ENCODE assay signal across 20 cellular contexts in genomic region chr15:44084171-44084570, GRCh38.
A peak's percentile ranks its signal among the peaks of the same experiment; 100 is the strongest.
DNase-seq lines count a peak whose midpoint lies in the region; ATAC-seq, FAIRE-seq and TF ChIP-seq lines count a peak whose summit lies in the region.
"Had no signal": no experiment of that assay in that cellular context is flagged by ENCODE, and none has a peak within 500 bp of the region (broad histone marks: within the 10 kb centered on the region; RNA-seq: fewer than 3 reads in every experiment).

No MANE protein-coding gene starts in this region.

- H3K27ac ChIP-seq in foreskin keratinocyte (peak overlapping the region; percentile 30), sigmoid colon (no peak overlapping the region)
- H3K27ac ChIP-seq: HL-60, SJCRH30 had no signal

- FAIRE-seq in H54 (lab: Jason Lieb, UNC): peak; percentile 80
- FAIRE-seq: A204.1, GM19239, H1 had no signal

- H3K9me3 ChIP-seq in sigmoid colon: no peaks in the 10 kb centered on the region
- H3K9me3 ChIP-seq: SJCRH30 had no signal

- H3K4me1 ChIP-seq in foreskin keratinocyte: peaks cover 51% of the 10 kb centered on the region
- peaks cover 0 to 11% (median 0%) of the 10 kb centered on the region in 4 donors for H3K4me1 ChIP-seq in sigmoid colon
- H3K4me1 ChIP-seq: SJCRH30 had no signal

- TF ChIP-seq CTCF in foreskin keratinocyte (conservative IDR thresholded peaks at IDR 0.05) (no peak), sigmoid colon (IDR thresholded peaks at IDR 0.05) (no peak)

- ATAC-seq in foreskin keratinocyte: peak; percentile 21
- no peak for ATAC-seq in esophagus mucosa

- no peaks in the 10 kb centered on the region for H3K36me3 ChIP-seq in sigmoid colon
- H3K36me3 ChIP-seq: SJCRH30 had no signal

- 84 to 92% methylated on average over 2 of the region's 2 CpGs for WGBS in sigmoid colon, 2 donors

- H3K27me3 ChIP-seq in foreskin keratinocyte (no peaks in the 10 kb centered on the region), sigmoid colon (no peaks in the 10 kb centered on the region)
- H3K27me3 ChIP-seq: SJCRH30 had no signal

- no peak for TF ChIP-seq EP300 in sigmoid colon (IDR thresholded peaks at IDR 0.05)

- intact Hi-C loops in sigmoid colon (cut with DNase I): no loop called here

- no peak overlapping the region for H3K4me3 ChIP-seq in sigmoid colon
- H3K4me3 ChIP-seq: SJCRH30 had no signal

- TF ChIP-seq POLR2A in H54 (IDR thresholded peaks at IDR 0.05; ENCODE audit: low read depth, low read length): no peak
- TF ChIP-seq POLR2A in sigmoid colon (IDR thresholded peaks at IDR 0.05): no peak

- DNase-seq in A172 (ENCODE audit: low spot score): peak; percentile 24
- no peak for DNase-seq in H54 (ENCODE audit: insufficient read length, low spot score)
- peak; percentile 49 for DNase-seq in astrocyte of the hippocampus (ENCODE audit: low read depth, low spot score)
- no peak for DNase-seq in foreskin keratinocyte
- DNase-seq in kidney tubule cell (ENCODE audit: low spot score): no peak
- DNase-seq in sigmoid colon: no peak
- no peak for DNase-seq in NCI-H2227 treated with DMSO at 0.1 percent for 48 hours (lab: John Stamatoyannopoulos, UW)
- DNase-seq: CD4-positive, CD25-positive, alpha-beta regulatory T cell; KBM-7; NCI-H1092 treated with DMSO at 0.1 percent for 48 hours; NCI-H1436 treated with DMSO at 0.1 percent for 48 hours; NCI-H510A; NCI-H774; NK-92 treated with Interleukin-12 subunit alpha and Interleukin-12 subunit beta, amount 100 ng/mL, for 24 hours; SJCRH30 had no signal

Comparison
In these comparisons a context has a peak if more than half of its experiments do, and no peak if none do; other contexts are left out.
1. DNase-seq: peak in A172 (single experiment) and astrocyte of the hippocampus (single experiment); none in H54 (single experiment), foreskin keratinocyte (0 of 2), kidney tubule cell (single experiment), sigmoid colon (single experiment) and NCI-H2227 treated with DMSO at 0.1 percent for 48 hours (single experiment).